Comparison of ENCODE assay signal across 19 cellular contexts in genomic region chrX:75276666-75277065, GRCh38. TPM values are rescaled to one million over a fixed set of nuclear protein-coding genes. Genes with fewer than 3 reads are reported as not detected.
DNase-seq lines count a peak whose midpoint lies in the region; ATAC-seq and TF ChIP-seq lines count a peak whose summit lies in the region.
"Had no signal": no experiment of that assay in that cellular context is flagged by ENCODE, and none has a peak within 500 bp of the region (broad histone marks: within the 10 kb centered on the region; RNA-seq: fewer than 3 reads in every experiment).

No MANE protein-coding gene starts in this region.

- peak overlapping the region; percentile 26 for H3K4me3 ChIP-seq in CD4-positive, CD25-positive, alpha-beta regulatory T cell (ENCODE audit: low read depth, low read length)
- H3K4me3 ChIP-seq in DOHH2 (ENCODE audit: low read length) (no peak overlapping the region), kidney epithelial cell (ENCODE audit: low read depth, low read length) (no peak overlapping the region), Caco-2 (ENCODE audit: low read depth, low read length) (no peak overlapping the region)
- H3K4me3 ChIP-seq: heart left ventricle had no signal

- peak overlapping the region; percentile 26 to 90 (median 64) for H3K4me3 Mint-ChIP-seq in CD4-positive, CD25-positive, alpha-beta regulatory T cell
- peak overlapping the region; percentile 24 for H3K4me3 Mint-ChIP-seq in activated T-helper 1 cell treated with anti-CD3 and anti-CD28 coated beads, Interleukin-12 subunit alpha, Interleukin-12 subunit beta, Interleukin-2, Interleukin-4 antibody, amounts not matched to agents 30 ng/mL and 10 ng/mL and 1 ng/mL, durations not matched to agents 14 hours and 24 hours and 36 hours
- H3K4me3 Mint-ChIP-seq in Caco-2 (ENCODE audit: unreplicated experiment) = no peak overlapping the region
- H3K4me3 Mint-ChIP-seq: HFFc6 had no signal

- H3K27ac Mint-ChIP-seq in CD4-positive, CD25-positive, alpha-beta regulatory T cell = no peak overlapping the region
- no peak overlapping the region for H3K27ac Mint-ChIP-seq in activated T-helper 1 cell treated with anti-CD3 and anti-CD28 coated beads, Interleukin-12 subunit alpha, Interleukin-12 subunit beta, Interleukin-2, Interleukin-4 antibody, amounts not matched to agents 30 ng/mL and 10 ng/mL and 1 ng/mL, durations not matched to agents 14 hours and 24 hours and 36 hours
- H3K27ac Mint-ChIP-seq in Caco-2 (ENCODE audit: unreplicated experiment) = no peak overlapping the region
- H3K27ac Mint-ChIP-seq: HFFc6 had no signal

- peaks cover 7 to 63% (median 32%) of the 10 kb centered on the region in 4 donors for H3K4me1 Mint-ChIP-seq in CD4-positive, CD25-positive, alpha-beta regulatory T cell
- peaks cover 44% of the 10 kb centered on the region for H3K4me1 Mint-ChIP-seq in activated T-helper 1 cell treated with anti-CD3 and anti-CD28 coated beads, Interleukin-12 subunit alpha, Interleukin-12 subunit beta, Interleukin-2, Interleukin-4 antibody, amounts not matched to agents 30 ng/mL and 10 ng/mL and 1 ng/mL, durations not matched to agents 14 hours and 24 hours and 36 hours (ENCODE audit: low read depth)
- no peaks in the 10 kb centered on the region for H3K4me1 Mint-ChIP-seq in Caco-2 (ENCODE audit: low read depth, unreplicated experiment)

- DNase-seq in CD4-positive, CD25-positive, alpha-beta regulatory T cell = no peak
- no peak for DNase-seq in activated T-helper 1 cell treated with anti-CD3 and anti-CD28 coated beads, Interleukin-12 subunit alpha, Interleukin-12 subunit beta, Interleukin-2, Interleukin-4 antibody, amounts not matched to agents 30 ng/mL and 10 ng/mL and 1 ng/mL, durations not matched to agents 14 hours and 24 hours and 36 hours (ENCODE audit: low spot score)
- peak; percentile 12 for DNase-seq in kidney epithelial cell (ENCODE audit: low read depth)
- no peak for DNase-seq in Caco-2
- no peak for DNase-seq in cerebellar cortex (ENCODE audit: low spot score)
- DNase-seq: activated CD4-positive, alpha-beta T cell treated with anti-CD3 and anti-CD28 coated beads, Interleukin-2, amount 50 U/mL, for 4 hours; activated gamma-delta T cell treated with Interleukin-2 at 50 U/mL for 16 hours; BE2C; brain microvascular endothelial cell; dorsolateral prefrontal cortex; heart left ventricle; HFFc6; NCI-H2029 treated with DMSO at 0.1 percent for 48 hours; NCI-H524; stimulated activated CD4-positive, alpha-beta T cell treated with anti-CD3 and anti-CD28 coated beads, Interleukin-4, amount 100 ng/mL, for 1 hour; stimulated activated CD8-positive, alpha-beta memory T cell treated with anti-CD3 and anti-CD28 coated beads, Interleukin-4, amount 100 ng/mL, for 48 hours had no signal

- peaks cover 32% of the 10 kb centered on the region for H3K4me1 ChIP-seq in CD4-positive, CD25-positive, alpha-beta regulatory T cell (ENCODE audit: control insufficient read depth, insufficient read depth, low read length, poor library complexity, severe bottlenecking)
- peaks cover 12% of the 10 kb centered on the region for H3K4me1 ChIP-seq in DOHH2 (ENCODE audit: control insufficient read depth, low read length)
- H3K4me1 ChIP-seq in Caco-2 = no peaks in the 10 kb centered on the region
- H3K4me1 ChIP-seq: BE2C had no signal

- H3K4me2 ChIP-seq in DOHH2 (ENCODE audit: low read length) = peak overlapping the region; percentile 27; the same call in 1 of the 2 replicates

- H3K9me2 ChIP-seq in DOHH2 (replicated peaks; ENCODE audit: control insufficient read depth, low read length) = no peaks in the 10 kb centered on the region

- TF ChIP-seq CTCF in DOHH2 (IDR thresholded peaks at IDR 0.05; ENCODE audit: low read depth, low read length, poor library complexity, severe bottlenecking) (no peak), kidney epithelial cell (IDR thresholded peaks at IDR 0.05; ENCODE audit: insufficient read depth, low read length, poor library complexity, severe bottlenecking) (no peak), Caco-2 (IDR thresholded peaks at IDR 0.05; ENCODE audit: insufficient read depth in 1 of 2, low read depth in 1 of 2, low read length in 1 of 2, severe bottlenecking in 1 of 2, unreplicated experiment in 1 of 2) (no peak)

- peaks cover 0 to 3% (median 0%) of the 10 kb centered on the region in 7 donors for H3K9me3 Mint-ChIP-seq in CD4-positive, CD25-positive, alpha-beta regulatory T cell
- H3K9me3 Mint-ChIP-seq in activated T-helper 1 cell treated with anti-CD3 and anti-CD28 coated beads, Interleukin-12 subunit alpha, Interleukin-12 subunit beta, Interleukin-2, Interleukin-4 antibody, amounts not matched to agents 30 ng/mL and 10 ng/mL and 1 ng/mL, durations not matched to agents 14 hours and 24 hours and 36 hours = peaks cover 13% of the 10 kb centered on the region
- no peaks in the 10 kb centered on the region for H3K9me3 Mint-ChIP-seq in Caco-2 (ENCODE audit: unreplicated experiment)
- H3K9me3 Mint-ChIP-seq: HFFc6 had no signal

- no peaks in the 10 kb centered on the region for H3K9me3 ChIP-seq in CD4-positive, CD25-positive, alpha-beta regulatory T cell (ENCODE audit: control insufficient read depth in 2 of 2, low read length in 2 of 2)
- H3K9me3 ChIP-seq in DOHH2 (ENCODE audit: control insufficient read depth, insufficient read depth, low read length) (no peaks in the 10 kb centered on the region), Caco-2 (no peaks in the 10 kb centered on the region)
- H3K9me3 ChIP-seq: BE2C, thoracic aorta had no signal

- no peaks in the 10 kb centered on the region for H3K36me3 Mint-ChIP-seq in CD4-positive, CD25-positive, alpha-beta regulatory T cell
- H3K36me3 Mint-ChIP-seq in activated T-helper 1 cell treated with anti-CD3 and anti-CD28 coated beads, Interleukin-12 subunit alpha, Interleukin-12 subunit beta, Interleukin-2, Interleukin-4 antibody, amounts not matched to agents 30 ng/mL and 10 ng/mL and 1 ng/mL, durations not matched to agents 14 hours and 24 hours and 36 hours (ENCODE audit: low read depth) = peaks cover 16% of the 10 kb centered on the region
- peaks cover 6% of the 10 kb centered on the region for H3K36me3 Mint-ChIP-seq in Caco-2 (ENCODE audit: insufficient read depth, unreplicated experiment)

- H3K27me3 Mint-ChIP-seq in CD4-positive, CD25-positive, alpha-beta regulatory T cell = no peaks in the 10 kb centered on the region
- H3K27me3 Mint-ChIP-seq in activated T-helper 1 cell treated with anti-CD3 and anti-CD28 coated beads, Interleukin-12 subunit alpha, Interleukin-12 subunit beta, Interleukin-2, Interleukin-4 antibody, amounts not matched to agents 30 ng/mL and 10 ng/mL and 1 ng/mL, durations not matched to agents 14 hours and 24 hours and 36 hours (ENCODE audit: insufficient read depth) = no peaks in the 10 kb centered on the region
- no peaks in the 10 kb centered on the region for H3K27me3 Mint-ChIP-seq in Caco-2 (ENCODE audit: insufficient read depth, unreplicated experiment)

- POLR2A ChIA-PET in Caco-2 (lab: Charles Lee) = no interaction called here

- BruUV-seq in Caco-2 (replicated peaks; lab: Mats Ljungman, UMichigan) = no TSS peak

- CTCF ChIA-PET in Caco-2 (lab: Charles Lee) = no interaction called here

- no peak overlapping the region for H3K27ac ChIP-seq in CD4-positive, CD25-positive, alpha-beta regulatory T cell (ENCODE audit: insufficient read depth, low read length, poor library complexity, severe bottlenecking)
- no peak overlapping the region for H3K27ac ChIP-seq in DOHH2 (ENCODE audit: low read depth, low read length)
- H3K27ac ChIP-seq: brain microvascular endothelial cell, dorsolateral prefrontal cortex, heart left ventricle, thoracic aorta had no signal

- no peak for ATAC-seq in CD4-positive, CD25-positive, alpha-beta regulatory T cell (ENCODE audit: low read depth in 2 of 2)
- no peak for ATAC-seq in GM19452 (IDR thresholded peaks at IDR 0.05; ENCODE audit: unreplicated experiment)
- ATAC-seq: heart left ventricle had no signal

- intact Hi-C loops in activated T-helper 1 cell treated with anti-CD3 and anti-CD28 coated beads, Interleukin-12 subunit alpha, Interleukin-12 subunit beta, Interleukin-2, Interleukin-4 antibody, amounts not matched to agents 30 ng/mL and 10 ng/mL and 1 ng/mL, durations not matched to agents 14 hours and 24 hours and 36 hours (cut with micrococcal nuclease) = no loop called here
- intact Hi-C loops in Caco-2 (cut with micrococcal nuclease; ENCODE audit: unreplicated experiment) = loop anchor here (10.0 kb wide), 1 partner anchor 122 kb away; the partner anchor contains the start of gene ABCB7

- peaks cover 62% of the 10 kb centered on the region for H3K79me2 ChIP-seq in DOHH2 (ENCODE audit: control insufficient read depth, low read length)

- H3K27me3 ChIP-seq in CD4-positive, CD25-positive, alpha-beta regulatory T cell (ENCODE audit: control insufficient read depth, insufficient read depth, low read length) = no peaks in the 10 kb centered on the region
- H3K27me3 ChIP-seq in DOHH2 (ENCODE audit: control insufficient read depth, low read length) (no peaks in the 10 kb centered on the region), kidney epithelial cell (ENCODE audit: control insufficient read depth, insufficient read depth, low read length) (no peaks in the 10 kb centered on the region), Caco-2 (replicated peaks; ENCODE audit: control insufficient read depth, insufficient read depth, low read length) (no peaks in the 10 kb centered on the region)
- H3K27me3 ChIP-seq: BE2C, brain microvascular endothelial cell, heart left ventricle had no signal

- no peaks in the 10 kb centered on the region; the same call in 1 of the 2 replicates for H3F3A ChIP-seq in DOHH2 (ENCODE audit: control insufficient read depth, insufficient read depth)

- H4K20me1 ChIP-seq in DOHH2 (ENCODE audit: control insufficient read depth, insufficient read depth, low read depth, low read length) = no peaks in the 10 kb centered on the region

- no peaks in the 10 kb centered on the region for H3K36me3 ChIP-seq in CD4-positive, CD25-positive, alpha-beta regulatory T cell (ENCODE audit: control insufficient read depth, insufficient read depth, low read length)
- H3K36me3 ChIP-seq in DOHH2 (ENCODE audit: control insufficient read depth, low read length) = no peaks in the 10 kb centered on the region
- no peaks in the 10 kb centered on the region for H3K36me3 ChIP-seq in kidney epithelial cell (ENCODE audit: control insufficient read depth, insufficient read depth, low read length)
- no peaks in the 10 kb centered on the region for H3K36me3 ChIP-seq in Caco-2 (ENCODE audit: control insufficient read depth, insufficient read depth, low read length)
- H3K36me3 ChIP-seq: BE2C, brain microvascular endothelial cell, heart left ventricle, thoracic aorta had no signal

RNA-seq across cellular contexts. Expression of gene UPRT, which starts 2.8 kb away (rescaled TPM):
- total RNA-seq in CD4-positive, CD25-positive, alpha-beta regulatory T cell = 36.9 TPM
- 10 to 100 TPM; 23.0 to 25.5 (median 23.5) TPM for polyA plus RNA-seq in CD4-positive, CD25-positive, alpha-beta regulatory T cell
- 24.1 and 24.8 TPM in 2 replicates for total RNA-seq in activated T-helper 1 cell treated with anti-CD3 and anti-CD28 coated beads, Interleukin-12 subunit alpha, Interleukin-12 subunit beta, Interleukin-2, Interleukin-4 antibody, amounts not matched to agents 30 ng/mL and 10 ng/mL and 1 ng/mL, durations not matched to agents 14 hours and 24 hours and 36 hours
- 10.3 and 12.1 TPM in 2 replicates for total RNA-seq in kidney epithelial cell
- 11.8 and 12.4 TPM in 2 replicates for total RNA-seq in Caco-2 (2022)
